Comparison of ENCODE assay signal across 17 cellular contexts in the genomic region with DNA sequence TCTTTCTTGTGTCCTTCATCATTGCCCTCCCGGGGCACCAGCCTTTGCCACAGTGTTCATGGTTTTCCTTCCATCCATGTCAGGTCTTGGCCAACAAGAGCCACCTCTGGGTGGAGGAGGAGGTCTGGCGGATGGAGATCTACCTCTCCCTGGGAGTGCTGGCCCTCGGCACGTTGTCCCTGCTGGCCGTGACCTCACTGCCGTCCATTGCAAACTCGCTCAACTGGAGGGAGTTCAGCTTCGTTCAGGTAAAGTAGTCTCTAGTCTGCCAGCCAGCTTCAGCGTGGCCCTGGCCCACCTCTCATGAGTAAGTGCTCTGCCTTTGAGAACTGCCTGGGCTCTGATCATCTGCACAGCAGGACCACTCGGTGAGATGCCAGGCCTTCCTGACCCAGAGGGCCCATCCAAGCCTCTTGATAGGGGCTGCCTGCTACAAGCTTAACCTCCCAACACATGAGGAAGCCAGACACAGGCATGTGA.
"Had no signal": no experiment of that assay in that cellular context is flagged by ENCODE, and none has a peak within 500 bp of the region (broad histone marks: within the 10 kb centered on the region; RNA-seq: fewer than 3 reads in every experiment).

No MANE protein-coding gene starts in this region.

- H3K27me3 ChIP-seq: esophagus squamous epithelium, suprapubic skin had no signal

- H3K27me3 Mint-ChIP-seq: activated CD8-positive, alpha-beta memory T cell treated with anti-CD3 and anti-CD28 coated beads, Interleukin-2, amount 10 ng/mL, durations not matched to agents 7 days and 5 days; activated naive CD8-positive, alpha-beta T cell treated with anti-CD3 and anti-CD28 coated beads for 36 hours; natural killer cell treated with Interleukin-12 subunit alpha and Interleukin-12 subunit beta and Interleukin-15 and Interleukin-18, amount 100 ng/mL, for 72 hours; type B pancreatic cell had no signal

- H3K27ac Mint-ChIP-seq: activated CD8-positive, alpha-beta memory T cell treated with anti-CD3 and anti-CD28 coated beads, Interleukin-2, amount 10 ng/mL, durations not matched to agents 7 days and 5 days; activated naive CD8-positive, alpha-beta T cell treated with anti-CD3 and anti-CD28 coated beads for 36 hours; immature natural killer cell; natural killer cell treated with Interleukin-12 subunit alpha and Interleukin-12 subunit beta and Interleukin-15 and Interleukin-18, amount 100 ng/mL, for 72 hours; type B pancreatic cell had no signal

- H3K4me3 Mint-ChIP-seq: activated CD8-positive, alpha-beta memory T cell treated with anti-CD3 and anti-CD28 coated beads, Interleukin-2, amount 10 ng/mL, durations not matched to agents 7 days and 5 days; activated naive CD8-positive, alpha-beta T cell treated with anti-CD3 and anti-CD28 coated beads for 36 hours; immature natural killer cell; natural killer cell treated with Interleukin-12 subunit alpha and Interleukin-12 subunit beta and Interleukin-15 and Interleukin-18, amount 100 ng/mL, for 72 hours; type B pancreatic cell had no signal

- DNase-seq: activated CD4-positive, alpha-beta T cell treated with anti-CD3 and anti-CD28 coated beads for 1 hour; activated CD4-positive, alpha-beta T cell treated with anti-CD3 and anti-CD28 coated beads, Interleukin-2, amount 50 U/mL, for 48 hours; activated CD8-positive, alpha-beta memory T cell treated with anti-CD3 and anti-CD28 coated beads, Interleukin-2, amount 10 ng/mL, durations not matched to agents 7 days and 5 days; activated gamma-delta T cell treated with Interleukin-2 at 50 U/mL for 16 hours; activated naive CD8-positive, alpha-beta T cell treated with anti-CD3 and anti-CD28 coated beads for 36 hours; activated T-cell treated with anti-CD3 and anti-CD28 coated beads, Interleukin-2, amount 50 U/mL, for 48 hours; esophagus squamous epithelium; foreskin fibroblast; glutamatergic neuron; immature natural killer cell; stimulated activated CD4-positive, alpha-beta T cell treated with anti-CD3 and anti-CD28 coated beads, Interleukin-12 subunit alpha, Interleukin-12 subunit beta, amount 100 ng/mL, for 4 hours; stimulated activated naive CD4-positive, alpha-beta T cell had no signal

- H3K9me3 Mint-ChIP-seq: activated naive CD8-positive, alpha-beta T cell treated with anti-CD3 and anti-CD28 coated beads for 36 hours; immature natural killer cell; natural killer cell treated with Interleukin-12 subunit alpha and Interleukin-12 subunit beta and Interleukin-15 and Interleukin-18, amount 100 ng/mL, for 72 hours; type B pancreatic cell had no signal

- H3K36me3 Mint-ChIP-seq: activated CD8-positive, alpha-beta memory T cell treated with anti-CD3 and anti-CD28 coated beads, Interleukin-2, amount 10 ng/mL, durations not matched to agents 7 days and 5 days; activated naive CD8-positive, alpha-beta T cell treated with anti-CD3 and anti-CD28 coated beads for 36 hours; natural killer cell treated with Interleukin-12 subunit alpha and Interleukin-12 subunit beta and Interleukin-15 and Interleukin-18, amount 100 ng/mL, for 72 hours; type B pancreatic cell had no signal

- H3K4me3 ChIP-seq: esophagus squamous epithelium, suprapubic skin had no signal

- H3K9me3 ChIP-seq: esophagus squamous epithelium, suprapubic skin had no signal

- FAIRE-seq: endometrium had no signal

- H3K27ac ChIP-seq: esophagus squamous epithelium, suprapubic skin had no signal

- H3K4me1 Mint-ChIP-seq: activated CD8-positive, alpha-beta memory T cell treated with anti-CD3 and anti-CD28 coated beads, Interleukin-2, amount 10 ng/mL, durations not matched to agents 7 days and 5 days; activated naive CD8-positive, alpha-beta T cell treated with anti-CD3 and anti-CD28 coated beads for 36 hours; immature natural killer cell had no signal

- ATAC-seq: activated CD8-positive, alpha-beta memory T cell treated with anti-CD3 and anti-CD28 coated beads, Interleukin-2, amount 10 ng/mL, durations not matched to agents 7 days and 5 days; left lobe of liver; natural killer cell treated with Interleukin-12 subunit alpha and Interleukin-12 subunit beta and Interleukin-15 and Interleukin-18, amount 100 ng/mL, for 72 hours had no signal
